Comparison of ENCODE assay signal across 1 cellular context in genomic region chr17:34980681-34981537, GRCh38.
TF ChIP-seq lines count a peak whose summit lies in the region.

No MANE protein-coding gene starts in this region.

TF ChIP-seq in K562, 482 proteins besides CTCF, POLR2A, EP300 and RAD21 (continued from another document and continues in another):
- peak; percentile 2; the same call in 1 of the 2 replicates for TF ChIP-seq THAP12 (CRISPR knock-in tag; IDR thresholded peaks at IDR 0.05)
- TF ChIP-seq POU5F1 (IDR thresholded peaks at IDR 0.05; ENCODE audit: borderline replicate concordance, low read depth, low read length, partially characterized antibody): no peak
- no peak for TF ChIP-seq ZNF408 (CRISPR knock-in tag; IDR thresholded peaks at IDR 0.05; ENCODE audit: low read depth)
- no peak for TF ChIP-seq ZNF277 (CRISPR knock-in tag; IDR thresholded peaks at IDR 0.05; ENCODE audit: borderline replicate concordance)
- no peak for TF ChIP-seq ZNF583 (CRISPR knock-in tag; IDR thresholded peaks at IDR 0.05)
- TF ChIP-seq ZNF324 (CRISPR knock-in tag; IDR thresholded peaks at IDR 0.05): no peak
- TF ChIP-seq ZNF77 (CRISPR knock-in tag; IDR thresholded peaks at IDR 0.05): no peak
- no peak for TF ChIP-seq CLOCK (CRISPR knock-in tag; IDR thresholded peaks at IDR 0.05; ENCODE audit: borderline replicate concordance)
- no peak for TF ChIP-seq ZFP30 (CRISPR knock-in tag; IDR thresholded peaks at IDR 0.05; ENCODE audit: borderline replicate concordance)
- no peak for TF ChIP-seq ZBTB11 (CRISPR knock-in tag; IDR thresholded peaks at IDR 0.05)
- TF ChIP-seq BRD9 (IDR thresholded peaks at IDR 0.05; ENCODE audit: low read depth, partially characterized antibody): no peak
- TF ChIP-seq TFE3 (CRISPR knock-in tag; IDR thresholded peaks at IDR 0.05): no peak
- no peak for TF ChIP-seq ATF4 (CRISPR knock-in tag; IDR thresholded peaks at IDR 0.05)
- peak in 1 of 2 experiments; percentile 32; a peak in 2 of 4 replicates for TF ChIP-seq MNT (conservative IDR thresholded peaks at IDR 0.05)
- TF ChIP-seq NFRKB (IDR thresholded peaks at IDR 0.05; ENCODE audit: low read depth): peak; percentile 90
- no peak for TF ChIP-seq FOXA1 (IDR thresholded peaks at IDR 0.05; ENCODE audit: borderline replicate concordance)
- TF ChIP-seq ZNF165 (CRISPR knock-in tag; IDR thresholded peaks at IDR 0.05; ENCODE audit: borderline replicate concordance): no peak
- TF ChIP-seq MIER1 (IDR thresholded peaks at IDR 0.05; ENCODE audit: low read depth): no peak
- no peak for TF ChIP-seq SLC30A9 (CRISPR knock-in tag; IDR thresholded peaks at IDR 0.05)
- no peak for TF ChIP-seq SPI1 (IDR thresholded peaks at IDR 0.05; ENCODE audit: borderline replicate concordance, low read depth, low read length)
- TF ChIP-seq ZFP91 (CRISPR knock-in tag; IDR thresholded peaks at IDR 0.05): no peak
- TF ChIP-seq TAF15 (IDR thresholded peaks at IDR 0.05; ENCODE audit: low read depth, low read length): no peak
- no peak for TF ChIP-seq ZNF224 (CRISPR knock-in tag; IDR thresholded peaks at IDR 0.05)
- no peak for TF ChIP-seq SMARCB1 (IDR thresholded peaks at IDR 0.05; ENCODE audit: insufficient read length, low read depth)
- TF ChIP-seq ZNF274 (IDR thresholded peaks at IDR 0.05; ENCODE audit: borderline replicate concordance, low read depth, low read length): no peak
- TF ChIP-seq TCF7L2 (IDR thresholded peaks at IDR 0.05; ENCODE audit: low read depth, low read length): no peak
- TF ChIP-seq FOS (IDR thresholded peaks at IDR 0.05; ENCODE audit: extremely low read depth, insufficient read length): no peak
- TF ChIP-seq DACH1 (IDR thresholded peaks at IDR 0.05; ENCODE audit: partially characterized antibody): no peak
- peak; percentile 8; the same call in 1 of the 2 replicates for TF ChIP-seq ATF7 (IDR thresholded peaks at IDR 0.05)
- no peak for TF ChIP-seq ZBTB34 (CRISPR knock-in tag; IDR thresholded peaks at IDR 0.05)
- TF ChIP-seq E2F4 (CRISPR knock-in tag; IDR thresholded peaks at IDR 0.05; ENCODE audit: low read depth): no peak
- no peak for TF ChIP-seq SREBF2 (CRISPR knock-in tag; IDR thresholded peaks at IDR 0.05)
- TF ChIP-seq ARID2 (IDR thresholded peaks at IDR 0.05): no peak
- TF ChIP-seq ZSCAN32 (CRISPR knock-in tag; IDR thresholded peaks at IDR 0.05): no peak
